1 cellular context compared by ENCODE assay signal in genomic region chr6:52517502-52518278, GRCh38.
TF ChIP-seq lines count a peak whose summit lies in the region.

No MANE protein-coding gene starts in this region.

TF ChIP-seq in HepG2, 621 proteins besides CTCF, POLR2A, EP300 and RAD21 (continued from another document and continues in another):
- TF ChIP-seq ZHX2 (IDR thresholded peaks at IDR 0.05; ENCODE audit: low read depth) (peak; percentile 65; the same call in 1 of the 2 replicates), ZHX2 (CRISPR knock-in tag; IDR thresholded peaks at IDR 0.05; ENCODE audit: borderline replicate concordance) (no peak), MTA1 (CRISPR knock-in tag; IDR thresholded peaks at IDR 0.05; ENCODE audit: borderline replicate concordance) (0 out of 2 replicates have a peak, but pooled peaks have one; percentile 16), GATAD1 (CRISPR knock-in tag; IDR thresholded peaks at IDR 0.05) (0 out of 2 replicates have a peak, but pooled peaks have one; percentile 50), ZNF318 (CRISPR knock-in tag; IDR thresholded peaks at IDR 0.05) (0 out of 2 replicates have a peak, but pooled peaks have one; percentile 74), ZNF780A (CRISPR knock-in tag; IDR thresholded peaks at IDR 0.05) (no peak), ZNF367 (CRISPR knock-in tag; IDR thresholded peaks at IDR 0.05; ENCODE audit: borderline replicate concordance) (no peak), ZNF792 (CRISPR knock-in tag; IDR thresholded peaks at IDR 0.05) (peak; percentile 51; the same call in 1 of the 2 replicates), ZNF124 (CRISPR knock-in tag; IDR thresholded peaks at IDR 0.05) (peak; percentile 59; the same call in 1 of the 2 replicates), PRDM4 (CRISPR knock-in tag; IDR thresholded peaks at IDR 0.05; ENCODE audit: borderline replicate concordance) (no peak), TIGD3 (CRISPR knock-in tag; IDR thresholded peaks at IDR 0.05; ENCODE audit: borderline replicate concordance) (no peak), GABPA (IDR thresholded peaks at IDR 0.05; ENCODE audit: low read depth, low read length) (no peak), GABPA (CRISPR knock-in tag; IDR thresholded peaks at IDR 0.05; ENCODE audit: low read depth) (no peak), ZBTB25 (CRISPR knock-in tag; IDR thresholded peaks at IDR 0.05) (peak; percentile 37; the same call in 1 of the 2 replicates), NR2F2 (IDR thresholded peaks at IDR 0.05; ENCODE audit: borderline replicate concordance, low read depth) (no peak), MAFG (CRISPR knock-in tag; IDR thresholded peaks at IDR 0.05) (no peak), ZNF740 (CRISPR knock-in tag; IDR thresholded peaks at IDR 0.05) (no peak), ISX (CRISPR knock-in tag; conservative IDR thresholded peaks at IDR 0.05) (no peak), BCL6 (CRISPR knock-in tag; IDR thresholded peaks at IDR 0.05) (peak; percentile 13; the same call in 1 of the 2 replicates), ZNF569 (CRISPR knock-in tag; IDR thresholded peaks at IDR 0.05; ENCODE audit: borderline replicate concordance) (no peak), BRF2 (CRISPR knock-in tag; IDR thresholded peaks at IDR 0.05) (no peak), MED13 (CRISPR knock-in tag; IDR thresholded peaks at IDR 0.05) (no peak), SAFB2 (CRISPR knock-in tag; IDR thresholded peaks at IDR 0.05; ENCODE audit: borderline replicate concordance, low read depth) (peak; percentile 32; the same call in 1 of the 2 replicates), MYNN (CRISPR knock-in tag; IDR thresholded peaks at IDR 0.05; ENCODE audit: low read depth) (no peak), MYC (CRISPR knock-in tag; IDR thresholded peaks at IDR 0.05; ENCODE audit: borderline replicate concordance) (peak; percentile 46; the same call in 1 of the 2 replicates), TFAP4 (IDR thresholded peaks at IDR 0.05; ENCODE audit: borderline replicate concordance, low read depth) (peak; percentile 97), PHF5A (CRISPR knock-in tag; IDR thresholded peaks at IDR 0.05; ENCODE audit: low read depth, unreplicated experiment) (peak; percentile 6), HNF4A (CRISPR knock-in tag; IDR thresholded peaks at IDR 0.05) (peak; percentile 17), ZNF639 (CRISPR knock-in tag; conservative IDR thresholded peaks at IDR 0.05) (no peak), ZNF30 (CRISPR knock-in tag; IDR thresholded peaks at IDR 0.05) (no peak), DBP (CRISPR knock-in tag; IDR thresholded peaks at IDR 0.05; ENCODE audit: not compliant biosample characterization) (no peak)
